In the genomic region with DNA sequence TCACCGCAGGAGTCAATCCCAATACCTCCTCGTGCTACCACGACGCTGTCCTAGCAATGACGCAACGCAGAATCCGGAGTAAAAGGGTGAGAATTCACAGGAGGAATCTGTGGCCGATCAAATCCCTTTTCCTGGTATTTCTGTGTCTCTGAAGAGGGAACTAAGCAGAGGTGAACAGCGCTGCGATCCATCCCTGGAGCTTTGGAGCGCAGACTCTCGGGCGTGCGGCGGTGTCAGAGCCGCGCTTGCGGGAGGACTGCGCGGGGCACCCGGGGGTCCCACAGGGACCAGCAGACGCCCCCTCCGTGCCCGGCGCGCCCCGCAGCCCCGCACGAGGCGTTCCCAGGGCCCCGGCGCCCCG, we compare ENCODE assay signal across 1 cellular context.
TF ChIP-seq lines count a peak whose summit lies in the region.

No MANE protein-coding gene starts in this region.

TF ChIP-seq in IMR-90, 13 proteins besides CTCF, POLR2A, EP300 and RAD21:
- TF ChIP-seq SMC3 (IDR thresholded peaks at IDR 0.05; ENCODE audit: low read depth, low read length), result no peak
- TF ChIP-seq CEBPB (IDR thresholded peaks at IDR 0.05; ENCODE audit: low read depth, low read length), result 0 out of 2 replicates have a peak, but pooled peaks have one; percentile 1
TF ChIP-seq in IMR-90: peak in this region for 1.
